In the genomic region with DNA sequence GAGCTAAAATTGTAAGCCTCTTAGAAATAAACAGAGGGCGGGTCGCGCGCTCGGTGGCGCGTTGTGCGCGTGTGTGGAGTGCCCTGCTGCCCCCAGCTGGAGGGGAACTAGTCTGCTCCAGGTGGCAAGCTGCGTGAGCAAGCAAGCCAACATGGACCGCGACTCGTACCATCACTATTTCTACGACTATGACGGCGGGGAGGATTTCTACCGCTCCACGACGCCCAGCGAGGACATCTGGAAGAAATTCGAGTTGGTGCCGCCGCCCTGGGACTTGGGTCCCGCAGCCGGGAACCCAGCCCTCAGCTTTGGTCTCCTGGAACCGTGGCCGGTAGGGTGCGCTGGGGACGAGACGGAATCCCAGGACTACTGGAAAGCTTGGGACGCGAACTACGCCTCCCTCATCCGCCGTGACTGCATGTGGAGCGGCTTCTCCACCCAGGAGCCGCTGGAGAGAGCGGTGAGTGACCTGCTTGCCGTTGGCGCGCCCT, we compare ENCODE assay signal across 11 cellular contexts.
DNase-seq lines count a peak whose midpoint lies in the region; FAIRE-seq and TF ChIP-seq lines count a peak whose summit lies in the region.
"Had no signal": no experiment of that assay in that cellular context is flagged by ENCODE, and none has a peak within 500 bp of the region (broad histone marks: within the 10 kb centered on the region; RNA-seq: fewer than 3 reads in every experiment).

No MANE protein-coding gene starts in this region.

- H3K4me3 ChIP-seq in kidney (ENCODE audit: low read length in 2 of 2): no peak overlapping the region

- no peak overlapping the region for H3K9ac ChIP-seq in kidney (ENCODE audit: low read length in 2 of 2)
- H3K9ac ChIP-seq: parathyroid adenoma had no signal

- DNase-seq in stimulated activated CD4-positive, alpha-beta T cell treated with anti-CD3 and anti-CD28 coated beads, Interleukin-12 subunit alpha, Interleukin-12 subunit beta, amount 100 ng/mL, for 4 hours: peak; percentile 1
- DNase-seq in stimulated activated CD4-positive, alpha-beta T cell treated with anti-CD3 and anti-CD28 coated beads, Interleukin-4, amount 100 ng/mL, for 4 hours: no peak
- DNase-seq in kidney (peak; percentile 70), type B pancreatic cell (ENCODE audit: extremely low spot score, unreplicated experiment) (no peak), RCC 7860 (ENCODE audit: low spot score) (no peak), DMS79 (lab: John Stamatoyannopoulos, UW) (no peak), epidermal melanocyte (ENCODE audit: insufficient read length, low spot score) (no peak)
- DNase-seq: activated CD8-positive, alpha-beta memory T cell treated with anti-CD3 and anti-CD28 coated beads for 24 hours; Right ventricle myocardium superior had no signal

- H3K9me3 Mint-ChIP-seq in brain: peaks cover 0 to 18% (median 5%) of the 10 kb centered on the region in 5 experiments
- H3K9me3 Mint-ChIP-seq in type B pancreatic cell: no peaks in the 10 kb centered on the region

- no peak overlapping the region for H3K27ac ChIP-seq in kidney (ENCODE audit: low read depth in 2 of 2, low read length in 2 of 2)
- H3K27ac ChIP-seq: parathyroid adenoma had no signal

- FAIRE-seq in kidney (lab: Jason Lieb, UNC): no peak
- FAIRE-seq in RCC 7860 (lab: Jason Lieb, UNC): no peak

- no peaks in the 10 kb centered on the region for H3K9me3 ChIP-seq in kidney (ENCODE audit: control insufficient read depth in 1 of 2, low read length in 2 of 2)

- TF ChIP-seq CTCF in brain (conservative IDR thresholded peaks at IDR 0.05): no peak
- no peak for TF ChIP-seq CTCF in kidney (IDR thresholded peaks at IDR 0.05; ENCODE audit: borderline replicate concordance, extremely low read depth, insufficient read depth)
- no peak for TF ChIP-seq CTCF in type B pancreatic cell (conservative IDR thresholded peaks at IDR 0.05)

- peak overlapping the region in 3 of 5 experiments; percentile 14 to 24 (median 24) for H3K4me3 Mint-ChIP-seq in brain
- peak overlapping the region; percentile 55 for H3K4me3 Mint-ChIP-seq in type B pancreatic cell

- H3K36me3 Mint-ChIP-seq in brain (no peaks in the 10 kb centered on the region), type B pancreatic cell (no peaks in the 10 kb centered on the region)

- H3K4me1 Mint-ChIP-seq in brain: no peaks in the 10 kb centered on the region
- no peaks in the 10 kb centered on the region for H3K4me1 Mint-ChIP-seq in type B pancreatic cell (ENCODE audit: unreplicated experiment)

- intact Hi-C loops in kidney (cut with DNase I): no loop called here

- H3K36me3 ChIP-seq in kidney (ENCODE audit: control insufficient read depth in 1 of 2, insufficient read depth in 2 of 2, low read length in 2 of 2): no peaks in the 10 kb centered on the region

- H3K27ac Mint-ChIP-seq in brain: no peak overlapping the region
- H3K27ac Mint-ChIP-seq in type B pancreatic cell: no peak overlapping the region

- H3K4me1 ChIP-seq in kidney (ENCODE audit: control insufficient read depth in 1 of 2, insufficient read depth in 1 of 2, low read depth in 1 of 2, low read length in 2 of 2): no peaks in the 10 kb centered on the region
- H3K4me1 ChIP-seq: parathyroid adenoma had no signal

- H3K27me3 Mint-ChIP-seq in brain (peaks cover 17% of the 10 kb centered on the region), type B pancreatic cell (peaks cover 4% of the 10 kb centered on the region)

Comparison
In these comparisons a context has a peak if more than half of its experiments do, and no peak if none do; other contexts are left out.
1. DNase-seq: peak in stimulated activated CD4-positive, alpha-beta T cell treated with anti-CD3 and anti-CD28 coated beads, Interleukin-12 subunit alpha, Interleukin-12 subunit beta, amount 100 ng/mL, for 4 hours (single experiment) and kidney (single experiment); none in stimulated activated CD4-positive, alpha-beta T cell treated with anti-CD3 and anti-CD28 coated beads, Interleukin-4, amount 100 ng/mL, for 4 hours (0 of 2), type B pancreatic cell (single experiment), RCC 7860 (single experiment), DMS79 (single experiment) and epidermal melanocyte (single experiment).